ENCODE assay signal across 8 cellular contexts in the genomic region with DNA sequence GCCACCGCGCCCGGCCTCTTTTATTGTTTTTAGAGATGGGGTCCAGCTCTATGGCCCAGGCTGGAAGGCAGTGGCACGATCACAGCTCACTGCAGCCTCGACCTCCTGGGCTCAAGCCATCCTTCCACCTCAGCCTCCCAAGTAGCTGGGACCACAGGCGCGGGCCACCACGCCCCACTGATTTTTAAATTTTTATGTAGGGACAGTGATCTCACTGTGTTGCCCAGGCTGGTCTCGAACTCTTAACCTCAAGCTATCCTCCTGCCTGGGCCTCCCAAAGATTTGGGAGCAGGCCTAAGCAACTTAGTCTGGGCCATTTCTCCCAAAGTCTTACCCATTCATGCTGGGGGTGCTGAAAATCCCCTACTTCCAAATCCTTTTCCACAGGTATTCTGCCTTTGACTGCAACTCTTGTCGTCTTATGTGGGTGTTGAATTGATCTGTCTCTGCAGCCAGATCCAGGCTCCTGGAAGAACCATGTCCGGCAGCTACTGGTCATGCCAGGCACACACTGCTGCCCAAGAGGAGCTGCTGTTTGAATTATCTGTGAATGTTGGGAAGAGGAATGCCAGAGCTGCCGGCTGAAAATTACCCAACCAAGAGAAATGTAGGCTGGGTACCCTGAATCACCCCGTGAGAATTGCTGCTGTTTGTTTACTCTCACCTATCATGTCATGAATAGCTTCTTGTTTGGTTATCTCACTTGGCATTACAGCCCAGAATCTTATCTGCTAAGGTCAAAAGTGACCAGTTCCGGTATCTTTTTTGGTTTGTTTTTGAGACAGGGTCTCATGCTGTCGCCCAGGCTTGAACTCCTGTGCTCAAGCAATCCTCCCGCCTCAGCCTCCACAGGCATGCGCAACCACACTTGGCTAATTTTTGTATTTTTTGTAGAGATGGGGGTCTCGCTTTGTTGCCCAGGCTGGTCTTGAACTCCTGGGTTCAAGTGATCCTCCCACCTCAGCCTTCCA. TPM values are rescaled to one million over a fixed set of nuclear protein-coding genes. Genes with fewer than 3 reads are reported as not detected.
DNase-seq lines count a peak whose midpoint lies in the region; ATAC-seq and TF ChIP-seq lines count a peak whose summit lies in the region.

No MANE protein-coding gene starts in this region.

- intact Hi-C loops in activated T-helper 1 cell treated with anti-CD3 and anti-CD28 coated beads, Interleukin-12 subunit alpha, Interleukin-12 subunit beta, Interleukin-2, Interleukin-4 antibody, amounts not matched to agents 30 ng/mL and 10 ng/mL and 1 ng/mL, durations not matched to agents 14 hours and 24 hours and 36 hours (cut with micrococcal nuclease), result loop anchor here (5.0 to 10.0 kb wide), 3 partner anchors 46 to 149 kb away; partner anchors contain the start of gene ZNF316

- no peaks in the 10 kb centered on the region for H3K9me3 ChIP-seq in thoracic aorta

- H3K27ac ChIP-seq in thoracic aorta, result peak overlapping the region; percentile 96 to 97

- CTCF ChIA-PET in activated CD4-positive, alpha-beta T cell treated with anti-CD3 and anti-CD28 coated beads, Interleukin-2, amount 10 ng/mL, durations not matched to agents 7 days and 5 days (lab: Charles Lee), result interaction anchor here (1.2 to 5.3 kb wide), 4 partner anchors 10 to 30 kb away, joined by 4 to 29 read pairs (median 4); partner anchors contain the start of gene INTS15

- no peak for ATAC-seq in thoracic aorta (ENCODE audit: insufficient number of reproducible peaks, low FRiP score, low read depth)

- POLR2A ChIA-PET in activated CD4-positive, alpha-beta T cell treated with anti-CD3 and anti-CD28 coated beads, Interleukin-2, amount 10 ng/mL, durations not matched to agents 7 days and 5 days (lab: Charles Lee), result no interaction called here

- H3K27me3 ChIP-seq in kidney epithelial cell (ENCODE audit: control insufficient read depth, insufficient read depth, low read length) (no peaks in the 10 kb centered on the region), thoracic aorta (replicated peaks; ENCODE audit: insufficient read depth) (no peaks in the 10 kb centered on the region)

- H3K36me3 ChIP-seq in kidney epithelial cell (ENCODE audit: control insufficient read depth, insufficient read depth, low read length) (no peaks in the 10 kb centered on the region), thoracic aorta (peaks cover 9% of the 10 kb centered on the region)

- TF ChIP-seq CTCF in kidney epithelial cell (IDR thresholded peaks at IDR 0.05; ENCODE audit: insufficient read depth, low read length, poor library complexity, severe bottlenecking) (no peak), thoracic aorta (IDR thresholded peaks at IDR 0.05) (no peak)

- H3K27me3 Mint-ChIP-seq in activated CD4-positive, alpha-beta T cell treated with anti-CD3 and anti-CD28 coated beads, Interleukin-2, amount 10 ng/mL, durations not matched to agents 7 days and 5 days, result no peaks in the 10 kb centered on the region
- H3K27me3 Mint-ChIP-seq in activated T-helper 1 cell treated with anti-CD3 and anti-CD28 coated beads, Interleukin-12 subunit alpha, Interleukin-12 subunit beta, Interleukin-2, Interleukin-4 antibody, amounts not matched to agents 30 ng/mL and 10 ng/mL and 1 ng/mL, durations not matched to agents 14 hours and 24 hours and 36 hours (ENCODE audit: insufficient read depth), result peaks cover 1% of the 10 kb centered on the region

- H3K4me1 ChIP-seq in thoracic aorta (ENCODE audit: control insufficient read depth in 1 of 2, low read depth in 2 of 2), result peaks cover 4 to 15% of the 10 kb centered on the region in 2 donors

- H3K36me3 Mint-ChIP-seq in activated CD4-positive, alpha-beta T cell treated with anti-CD3 and anti-CD28 coated beads, Interleukin-2, amount 10 ng/mL, durations not matched to agents 7 days and 5 days (ENCODE audit: low read depth), result peaks cover 22% of the 10 kb centered on the region
- peaks cover 15% of the 10 kb centered on the region for H3K36me3 Mint-ChIP-seq in activated T-helper 1 cell treated with anti-CD3 and anti-CD28 coated beads, Interleukin-12 subunit alpha, Interleukin-12 subunit beta, Interleukin-2, Interleukin-4 antibody, amounts not matched to agents 30 ng/mL and 10 ng/mL and 1 ng/mL, durations not matched to agents 14 hours and 24 hours and 36 hours (ENCODE audit: low read depth)

- H3K9me3 Mint-ChIP-seq in activated CD4-positive, alpha-beta T cell treated with anti-CD3 and anti-CD28 coated beads, Interleukin-2, amount 10 ng/mL, durations not matched to agents 7 days and 5 days, result no peaks in the 10 kb centered on the region
- H3K9me3 Mint-ChIP-seq in activated T-helper 1 cell treated with anti-CD3 and anti-CD28 coated beads, Interleukin-12 subunit alpha, Interleukin-12 subunit beta, Interleukin-2, Interleukin-4 antibody, amounts not matched to agents 30 ng/mL and 10 ng/mL and 1 ng/mL, durations not matched to agents 14 hours and 24 hours and 36 hours, result no peaks in the 10 kb centered on the region

- peak overlapping the region; percentile 84 for H3K4me3 Mint-ChIP-seq in activated CD4-positive, alpha-beta T cell treated with anti-CD3 and anti-CD28 coated beads, Interleukin-2, amount 10 ng/mL, durations not matched to agents 7 days and 5 days
- peak overlapping the region; percentile 85 for H3K4me3 Mint-ChIP-seq in activated T-helper 1 cell treated with anti-CD3 and anti-CD28 coated beads, Interleukin-12 subunit alpha, Interleukin-12 subunit beta, Interleukin-2, Interleukin-4 antibody, amounts not matched to agents 30 ng/mL and 10 ng/mL and 1 ng/mL, durations not matched to agents 14 hours and 24 hours and 36 hours

- H3K4me3 ChIP-seq in kidney epithelial cell (ENCODE audit: low read depth, low read length), result peak overlapping the region; percentile 86
- H3K4me3 ChIP-seq in thoracic aorta, result peak overlapping the region; percentile 92

- peak overlapping the region; percentile 94 for H3K27ac Mint-ChIP-seq in activated CD4-positive, alpha-beta T cell treated with anti-CD3 and anti-CD28 coated beads, Interleukin-2, amount 10 ng/mL, durations not matched to agents 7 days and 5 days
- peak overlapping the region; percentile 89 for H3K27ac Mint-ChIP-seq in activated T-helper 1 cell treated with anti-CD3 and anti-CD28 coated beads, Interleukin-12 subunit alpha, Interleukin-12 subunit beta, Interleukin-2, Interleukin-4 antibody, amounts not matched to agents 30 ng/mL and 10 ng/mL and 1 ng/mL, durations not matched to agents 14 hours and 24 hours and 36 hours

- DNase-seq in activated CD4-positive, alpha-beta T cell treated with anti-CD3 and anti-CD28 coated beads, Interleukin-2, amount 10 ng/mL, durations not matched to agents 7 days and 5 days, result no peak
- DNase-seq in activated CD4-positive, alpha-beta T cell treated with anti-CD3 and anti-CD28 coated beads for 48 hours, result no peak
- DNase-seq in activated T-helper 1 cell treated with anti-CD3 and anti-CD28 coated beads, Interleukin-12 subunit alpha, Interleukin-12 subunit beta, Interleukin-2, Interleukin-4 antibody, amounts not matched to agents 30 ng/mL and 10 ng/mL and 1 ng/mL, durations not matched to agents 14 hours and 24 hours and 36 hours (ENCODE audit: low spot score), result no peak
- DNase-seq in kidney epithelial cell (ENCODE audit: low read depth) (no peak), thoracic aorta (ENCODE audit: low spot score) (no peak), AG08395 (ENCODE audit: low spot score) (no peak), nucleus accumbens (lab: John Stamatoyannopoulos, UW) (no peak), NCI-H2171 (lab: John Stamatoyannopoulos, UW) (no peak)

- peaks cover 38% of the 10 kb centered on the region for H3K4me1 Mint-ChIP-seq in activated CD4-positive, alpha-beta T cell treated with anti-CD3 and anti-CD28 coated beads, Interleukin-2, amount 10 ng/mL, durations not matched to agents 7 days and 5 days
- H3K4me1 Mint-ChIP-seq in activated T-helper 1 cell treated with anti-CD3 and anti-CD28 coated beads, Interleukin-12 subunit alpha, Interleukin-12 subunit beta, Interleukin-2, Interleukin-4 antibody, amounts not matched to agents 30 ng/mL and 10 ng/mL and 1 ng/mL, durations not matched to agents 14 hours and 24 hours and 36 hours (ENCODE audit: low read depth), result no peaks in the 10 kb centered on the region

RNA-seq across cellular contexts. Expression of gene ZDHHC4, which starts 1.1 kb away (rescaled TPM):
- 10 to 100 TPM; 29.9 to 35.3 TPM for total RNA-seq in activated CD4-positive, alpha-beta T cell treated with anti-CD3 and anti-CD28 coated beads, Interleukin-2, amount 10 ng/mL, durations not matched to agents 7 days and 5 days
- total RNA-seq in activated T-helper 1 cell treated with anti-CD3 and anti-CD28 coated beads, Interleukin-12 subunit alpha, Interleukin-12 subunit beta, Interleukin-2, Interleukin-4 antibody, amounts not matched to agents 30 ng/mL and 10 ng/mL and 1 ng/mL, durations not matched to agents 14 hours and 24 hours and 36 hours, result 21.0 and 24.6 TPM in 2 replicates
- total RNA-seq in kidney epithelial cell (53.5 and 66.6 TPM in 2 replicates), thoracic aorta (100 to 1,000 TPM in 1 of 2 donors, 10 to 100 TPM in 1; 35.3 to 101 TPM)

RNA-seq across cellular contexts. Expression of gene INTS15, which starts 11.4 kb away (rescaled TPM):
- 10 to 100 TPM; 40.4 to 48.3 TPM for total RNA-seq in activated CD4-positive, alpha-beta T cell treated with anti-CD3 and anti-CD28 coated beads, Interleukin-2, amount 10 ng/mL, durations not matched to agents 7 days and 5 days
- 44.6 and 46.6 TPM in 2 replicates for total RNA-seq in activated T-helper 1 cell treated with anti-CD3 and anti-CD28 coated beads, Interleukin-12 subunit alpha, Interleukin-12 subunit beta, Interleukin-2, Interleukin-4 antibody, amounts not matched to agents 30 ng/mL and 10 ng/mL and 1 ng/mL, durations not matched to agents 14 hours and 24 hours and 36 hours
- total RNA-seq in kidney epithelial cell (36.0 and 44.2 TPM in 2 replicates), thoracic aorta (10 to 100 TPM; 37.2 to 45.4 TPM)

RNA-seq across cellular contexts. Expression of gene GRID2IP, which starts 27.1 kb away (rescaled TPM):
- total RNA-seq in activated CD4-positive, alpha-beta T cell treated with anti-CD3 and anti-CD28 coated beads, Interleukin-2, amount 10 ng/mL, durations not matched to agents 7 days and 5 days, result under 1 TPM in 1 of 2 experiments, not detected in 1; 0.07 TPM
- total RNA-seq in activated T-helper 1 cell treated with anti-CD3 and anti-CD28 coated beads, Interleukin-12 subunit alpha, Interleukin-12 subunit beta, Interleukin-2, Interleukin-4 antibody, amounts not matched to agents 30 ng/mL and 10 ng/mL and 1 ng/mL, durations not matched to agents 14 hours and 24 hours and 36 hours, result 0.08 and 0.12 TPM in 2 replicates
- total RNA-seq in kidney epithelial cell (0.13 TPM in 1 of 2 replicates, not detected in the other), thoracic aorta (under 1 TPM; 0.14 to 0.35 TPM)

RNA-seq across cellular contexts. Expression of gene ZNF853, which starts 37.0 kb away (rescaled TPM):
- under 1 TPM; 0.30 to 0.33 TPM for total RNA-seq in activated CD4-positive, alpha-beta T cell treated with anti-CD3 and anti-CD28 coated beads, Interleukin-2, amount 10 ng/mL, durations not matched to agents 7 days and 5 days
- 0.41 and 0.42 TPM in 2 replicates for total RNA-seq in activated T-helper 1 cell treated with anti-CD3 and anti-CD28 coated beads, Interleukin-12 subunit alpha, Interleukin-12 subunit beta, Interleukin-2, Interleukin-4 antibody, amounts not matched to agents 30 ng/mL and 10 ng/mL and 1 ng/mL, durations not matched to agents 14 hours and 24 hours and 36 hours
- total RNA-seq in kidney epithelial cell (25.7 and 36.3 TPM in 2 replicates), thoracic aorta (10 to 100 TPM; 12.7 to 31.4 TPM)

RNA-seq across cellular contexts. Expression of gene ZNF316, which starts 58.7 kb away (rescaled TPM):
- total RNA-seq in activated CD4-positive, alpha-beta T cell treated with anti-CD3 and anti-CD28 coated beads, Interleukin-2, amount 10 ng/mL, durations not matched to agents 7 days and 5 days, result 10 to 100 TPM; 20.2 to 31.5 TPM
- total RNA-seq in activated T-helper 1 cell treated with anti-CD3 and anti-CD28 coated beads, Interleukin-12 subunit alpha, Interleukin-12 subunit beta, Interleukin-2, Interleukin-4 antibody, amounts not matched to agents 30 ng/mL and 10 ng/mL and 1 ng/mL, durations not matched to agents 14 hours and 24 hours and 36 hours, result 30.7 and 33.8 TPM in 2 replicates
- 24.9 and 26.2 TPM in 2 replicates for total RNA-seq in kidney epithelial cell
- 10 to 100 TPM; 54.4 to 64.6 TPM for total RNA-seq in thoracic aorta
